8 cellular contexts compared by ENCODE assay signal in genomic region chr9:128420060-128420650, GRCh38. TPM values are rescaled to one million over a fixed set of nuclear protein-coding genes. Genes with fewer than 3 reads are reported as not detected.
DNase-seq lines count a peak whose midpoint lies in the region; ATAC-seq and TF ChIP-seq lines count a peak whose summit lies in the region.

No MANE protein-coding gene starts in this region.

- peak overlapping the region; percentile 92 for H2AFZ ChIP-seq in osteoblast (ENCODE audit: low read length)

- H3K4me3 Mint-ChIP-seq in CD8-positive, alpha-beta memory T cell = peak overlapping the region; percentile 73 to 88 (median 78)
- H3K4me3 Mint-ChIP-seq in activated naive CD4-positive, alpha-beta T cell treated with anti-CD3 and anti-CD28 coated beads for 36 hours = peak overlapping the region; percentile 67

- peaks cover 19 to 26% of the 10 kb centered on the region in 2 donors for H3K27me3 Mint-ChIP-seq in CD8-positive, alpha-beta memory T cell
- peaks cover 32% of the 10 kb centered on the region for H3K27me3 Mint-ChIP-seq in activated naive CD4-positive, alpha-beta T cell treated with anti-CD3 and anti-CD28 coated beads for 36 hours (ENCODE audit: low read depth)

- POLR2A ChIA-PET in CD8-positive, alpha-beta memory T cell (lab: Charles Lee) = interaction anchor here (0.8 to 1.4 kb wide), 3 partner anchors 19 to 170 kb away, joined by 3 to 5 read pairs (median 3); partner anchors contain the start of gene URM1

- peaks cover 2% of the 10 kb centered on the region for H4K20me1 ChIP-seq in osteoblast (ENCODE audit: insufficient read depth, low read length)

- TF ChIP-seq POLR2A in thyroid gland (IDR thresholded peaks at IDR 0.05) = peak in 1 of 2 donors; percentile 4

- peaks cover 0 to 11% (median 1%) of the 10 kb centered on the region in 3 donors for H3K4me1 Mint-ChIP-seq in CD8-positive, alpha-beta memory T cell
- H3K4me1 Mint-ChIP-seq in activated naive CD4-positive, alpha-beta T cell treated with anti-CD3 and anti-CD28 coated beads for 36 hours (ENCODE audit: low read depth) = peaks cover 9% of the 10 kb centered on the region

- DNase-seq in CD8-positive, alpha-beta memory T cell = peak; percentile 47 to 74 (median 57)
- DNase-seq in HS-5 (ENCODE audit: low read depth) (peak; percentile 25), SK-MEL-5 (ENCODE audit: low read depth, low spot score) (peak; percentile 67), glomerular visceral epithelial cell (ENCODE audit: extremely low spot score) (peak; percentile 77), osteoblast (ENCODE audit: insufficient read length, low spot score, missing footprints) (peak; percentile 98), thyroid gland (peak; percentile 78 to 80)
- peak; percentile 56 for DNase-seq in activated naive CD4-positive, alpha-beta T cell treated with anti-CD3 and anti-CD28 coated beads for 36 hours

- peaks cover 13% of the 10 kb centered on the region for H3K4me1 ChIP-seq in CD8-positive, alpha-beta memory T cell (ENCODE audit: insufficient read depth, low read length)
- peaks cover 25% of the 10 kb centered on the region for H3K4me1 ChIP-seq in osteoblast (ENCODE audit: insufficient read depth, low read length)
- peaks cover 17 to 25% of the 10 kb centered on the region in 2 donors for H3K4me1 ChIP-seq in thyroid gland

- peak; percentile 79 for ATAC-seq in GM19463 (IDR thresholded peaks at IDR 0.05; ENCODE audit: unreplicated experiment)

- peak overlapping the region; percentile 31 for H3K27ac ChIP-seq in CD8-positive, alpha-beta memory T cell (ENCODE audit: low read depth, low read length)
- H3K27ac ChIP-seq in osteoblast (ENCODE audit: low read depth, low read length) (no peak overlapping the region), thyroid gland (peak overlapping the region; percentile 5 to 84 (median 47))

- H3K36me3 Mint-ChIP-seq in CD8-positive, alpha-beta memory T cell = no peaks in the 10 kb centered on the region
- no peaks in the 10 kb centered on the region for H3K36me3 Mint-ChIP-seq in activated naive CD4-positive, alpha-beta T cell treated with anti-CD3 and anti-CD28 coated beads for 36 hours (ENCODE audit: low read depth)

- TF ChIP-seq CTCF in osteoblast (IDR thresholded peaks at IDR 0.05; ENCODE audit: extremely low read depth, low read depth, low read length) = peak; percentile 64
- peak; percentile 43 to 90 (median 68) for TF ChIP-seq CTCF in thyroid gland (IDR thresholded peaks at IDR 0.05)

- no peaks in the 10 kb centered on the region for H3K9me3 Mint-ChIP-seq in CD8-positive, alpha-beta memory T cell
- H3K9me3 Mint-ChIP-seq in activated naive CD4-positive, alpha-beta T cell treated with anti-CD3 and anti-CD28 coated beads for 36 hours = no peaks in the 10 kb centered on the region

- CTCF ChIA-PET in CD8-positive, alpha-beta memory T cell (lab: Charles Lee) = interaction anchor here (0.7 to 2.3 kb wide), 14 partner anchors 10 to 509 kb away, joined by 3 to 10 read pairs (median 4); partner anchors contain the start of genes SPTAN1 and URM1
- CTCF ChIA-PET in activated naive CD4-positive, alpha-beta T cell treated with anti-CD3 and anti-CD28 coated beads for 36 hours (lab: Charles Lee) = interaction anchor here (0.6 to 2.4 kb wide), 13 partner anchors 10 to 1366 kb away, joined by 3 to 16 read pairs (median 3); partner anchors contain the start of gene URM1

- peaks cover 7% of the 10 kb centered on the region for H3K27me3 ChIP-seq in CD8-positive, alpha-beta memory T cell (ENCODE audit: insufficient read depth, low read length, poor library complexity, severe bottlenecking)
- H3K27me3 ChIP-seq in osteoblast (ENCODE audit: insufficient read depth, low read length) = peaks cover 20% of the 10 kb centered on the region
- H3K27me3 ChIP-seq in thyroid gland = no peaks in the 10 kb centered on the region

- WGBS in thyroid gland, 2 donors = 1 to 4% methylated on average over 9 to 15 of the region's 59 CpGs

- H3K27ac Mint-ChIP-seq in CD8-positive, alpha-beta memory T cell = peak overlapping the region in 2 of 8 donors; percentile 68 to 85
- H3K27ac Mint-ChIP-seq in activated naive CD4-positive, alpha-beta T cell treated with anti-CD3 and anti-CD28 coated beads for 36 hours = no peak overlapping the region

- peaks cover 20% of the 10 kb centered on the region for H3K79me2 ChIP-seq in osteoblast (ENCODE audit: insufficient read depth, low read length)

- no peaks in the 10 kb centered on the region for H3K9me3 ChIP-seq in CD8-positive, alpha-beta memory T cell (ENCODE audit: low read length)
- H3K9me3 ChIP-seq in osteoblast (ENCODE audit: low read depth, low read length) (no peaks in the 10 kb centered on the region), thyroid gland (no peaks in the 10 kb centered on the region)

- intact Hi-C loops in activated naive CD4-positive, alpha-beta T cell treated with anti-CD3 and anti-CD28 coated beads for 36 hours (cut with micrococcal nuclease) = no loop called here
- intact Hi-C loops in thyroid gland (cut with DNase I) = no loop called here

- in situ Hi-C loops in SK-MEL-5 (cut with HindIII; ENCODE audit: low pct_unique_long_range_greater_than_20kb, low sequenced_read_pairs) = no loop called here

- H3K36me3 ChIP-seq in CD8-positive, alpha-beta memory T cell (ENCODE audit: insufficient read depth, low read length) = no peaks in the 10 kb centered on the region
- H3K36me3 ChIP-seq in osteoblast (ENCODE audit: insufficient read depth, low read length) (peaks cover 25% of the 10 kb centered on the region), thyroid gland (no peaks in the 10 kb centered on the region)

- peak overlapping the region; percentile 64 for H3K4me3 ChIP-seq in CD8-positive, alpha-beta memory T cell (ENCODE audit: low read length)
- H3K4me3 ChIP-seq in osteoblast (ENCODE audit: insufficient read depth, low read length) = peak overlapping the region; percentile 97
- H3K4me3 ChIP-seq in thyroid gland (replicated peaks in 1 of 3) = peak overlapping the region; percentile 30 to 89 (median 78)

- peak overlapping the region; percentile 96 for H3K4me2 ChIP-seq in osteoblast (ENCODE audit: insufficient read depth, low read length)

RNA-seq across cellular contexts. Expression of gene CERCAM, which starts 0.5 kb away (rescaled TPM):
- total RNA-seq in CD8-positive, alpha-beta memory T cell = 1 to 10 TPM; 1.9 to 2.6 TPM
- polyA plus RNA-seq in CD8-positive, alpha-beta memory T cell = 1.1 TPM
- total RNA-seq in SK-MEL-5 (2014; rRNA removed; shearing (Covaris generic)) = 31.8 and 38.5 TPM in 2 replicates
- polyA plus RNA-seq in SK-MEL-5 (2015; cell fraction: cytosol; rRNA removed) = 83.7 and 101 TPM in 2 replicates
- 30.4 and 40.4 TPM in 2 replicates for polyA plus RNA-seq in SK-MEL-5 (2015; cell fraction: nucleus; rRNA removed)
- under 1 TPM; 0.33 to 0.57 TPM for total RNA-seq in activated naive CD4-positive, alpha-beta T cell treated with anti-CD3 and anti-CD28 coated beads for 36 hours
- total RNA-seq in osteoblast = 186 and 195 TPM in 2 replicates
- total RNA-seq in thyroid gland = 10 to 100 TPM; 22.3 to 35.4 (median 27.2) TPM

RNA-seq across cellular contexts. Expression of gene ODF2, which starts 35.7 kb away (rescaled TPM):
- total RNA-seq in CD8-positive, alpha-beta memory T cell = 10 to 100 TPM; 64.2 to 65.0 TPM
- polyA plus RNA-seq in CD8-positive, alpha-beta memory T cell = 31.4 TPM
- total RNA-seq in SK-MEL-5 (2014; rRNA removed; shearing (Covaris generic)) = 33.1 and 37.7 TPM in 2 replicates
- 28.5 and 41.5 TPM in 2 replicates for polyA plus RNA-seq in SK-MEL-5 (2015; cell fraction: cytosol; rRNA removed)
- polyA plus RNA-seq in SK-MEL-5 (2015; cell fraction: nucleus; rRNA removed) = 183 and 237 TPM in 2 replicates
- 10 to 100 TPM; 73.6 to 73.7 TPM for total RNA-seq in activated naive CD4-positive, alpha-beta T cell treated with anti-CD3 and anti-CD28 coated beads for 36 hours
- total RNA-seq in osteoblast (25.9 and 26.4 TPM in 2 replicates), thyroid gland (10 to 100 TPM; 21.9 to 25.5 (median 22.4) TPM)

RNA-seq across cellular contexts. Expression of gene URM1, which starts 49.0 kb away (rescaled TPM):
- total RNA-seq in CD8-positive, alpha-beta memory T cell = 100 to 1,000 TPM; 100 to 108 TPM
- polyA plus RNA-seq in CD8-positive, alpha-beta memory T cell = 56.3 TPM
- total RNA-seq in SK-MEL-5 (2014; rRNA removed; shearing (Covaris generic)) = 86.1 and 90.1 TPM in 2 replicates
- 98.8 and 107 TPM in 2 replicates for polyA plus RNA-seq in SK-MEL-5 (2015; cell fraction: cytosol; rRNA removed)
- 95.8 and 98.5 TPM in 2 replicates for polyA plus RNA-seq in SK-MEL-5 (2015; cell fraction: nucleus; rRNA removed)
- total RNA-seq in activated naive CD4-positive, alpha-beta T cell treated with anti-CD3 and anti-CD28 coated beads for 36 hours = 10 to 100 TPM; 44.4 to 45.2 TPM
- total RNA-seq in osteoblast (29.2 and 35.1 TPM in 2 replicates), thyroid gland (10 to 100 TPM; 24.3 to 39.4 (median 31.2) TPM)

Comparison
In these comparisons a context has a peak if more than half of its experiments do, and no peak if none do; other contexts are left out.
1. DNase-seq: peak in every context shown above with its lines; median percentile 98 in osteoblast; 79 in thyroid gland; 77 in glomerular visceral epithelial cell; 67 in SK-MEL-5; 57 in CD8-positive, alpha-beta memory T cell; 56 in activated naive CD4-positive, alpha-beta T cell treated with anti-CD3 and anti-CD28 coated beads for 36 hours; 25 in HS-5.